9 cellular contexts compared by ENCODE assay signal in the genomic region with DNA sequence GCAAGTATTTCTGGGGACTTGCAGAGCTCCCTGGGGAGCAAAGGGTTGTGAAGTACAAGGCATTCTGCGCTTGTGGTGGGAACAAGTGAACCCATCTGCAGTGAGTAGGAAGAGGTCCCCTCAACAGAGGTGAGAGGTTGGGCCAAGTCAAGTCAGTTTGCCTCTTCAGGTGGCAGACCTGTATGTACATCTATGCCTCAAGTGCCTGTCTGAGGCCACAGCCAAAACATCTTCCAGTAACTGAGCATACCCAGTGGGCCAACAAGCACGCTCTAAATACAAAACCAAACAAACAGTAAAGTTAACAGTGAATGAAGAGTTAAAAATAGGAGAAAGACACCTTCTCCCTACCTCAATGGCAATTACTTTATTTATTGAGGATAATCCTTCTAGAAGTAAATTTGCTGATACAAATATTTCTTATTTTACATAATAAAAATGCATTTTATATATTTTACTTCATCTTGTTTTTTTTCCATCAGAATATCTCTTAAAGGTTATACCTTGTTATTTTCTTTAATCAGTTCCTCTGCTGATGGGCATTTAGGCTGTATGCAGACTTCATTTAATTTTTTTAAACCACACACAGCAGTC. TPM values are rescaled to one million over a fixed set of nuclear protein-coding genes. Genes with fewer than 3 reads are reported as not detected.
A peak's percentile ranks its signal among the peaks of the same experiment; 100 is the strongest.
DNase-seq lines count a peak whose midpoint lies in the region; ATAC-seq and TF ChIP-seq lines count a peak whose summit lies in the region.
"Had no signal": no experiment of that assay in that cellular context is flagged by ENCODE, and none has a peak within 500 bp of the region (broad histone marks: within the 10 kb centered on the region; RNA-seq: fewer than 3 reads in every experiment).

No MANE protein-coding gene starts in this region.

- H3K9me3 Mint-ChIP-seq in MCF 10A (ENCODE audit: unreplicated experiment) = no peaks in the 10 kb centered on the region
- no peaks in the 10 kb centered on the region for H3K9me3 Mint-ChIP-seq in immature natural killer cell

- peaks cover 21% of the 10 kb centered on the region for H3K4me1 ChIP-seq in mammary epithelial cell (ENCODE audit: insufficient read depth, low read length)
- peaks cover 64% of the 10 kb centered on the region for H3K4me1 ChIP-seq in OCI-LY7 (ENCODE audit: insufficient read depth, low read length, poor library complexity, severe bottlenecking)
- peaks cover 57 to 87% (median 68%) of the 10 kb centered on the region in 4 donors for H3K4me1 ChIP-seq in upper lobe of left lung

- BruUV-seq in MCF 10A (replicated peaks; lab: Mats Ljungman, UMichigan) = no TSS peak
- BruUV-seq in mammary epithelial cell (replicated peaks; lab: Mats Ljungman, UMichigan) = no TSS peak
- BruUV-seq in OCI-LY7 (replicated peaks; lab: Mats Ljungman, UMichigan) = TSS peak; percentile 83

- CTCF ChIA-PET in MCF 10A (lab: Yijun Ruan, JAX) = no interaction called here
- CTCF ChIA-PET in mammary epithelial cell (lab: Charles Lee; ENCODE audit: low non-redundant PET) = no interaction called here
- CTCF ChIA-PET in OCI-LY7 (lab: Charles Lee; ENCODE audit: unreplicated experiment) = no interaction called here

- H3K4me2 ChIP-seq in mammary epithelial cell (ENCODE audit: insufficient read depth, low read depth, low read length) (no peak overlapping the region), OCI-LY7 (ENCODE audit: low read length) (peak overlapping the region; percentile 79)

- no peaks in the 10 kb centered on the region for H3K9me2 ChIP-seq in OCI-LY7 (ENCODE audit: insufficient read depth, low read length)

- H3K27ac Mint-ChIP-seq in MCF 10A (ENCODE audit: low read depth, unreplicated experiment) = peak overlapping the region; percentile 66
- peak overlapping the region; percentile 94 to 99 (median 98) for H3K27ac Mint-ChIP-seq in immature natural killer cell

- no peaks in the 10 kb centered on the region for H3K27me3 Mint-ChIP-seq in MCF 10A (ENCODE audit: insufficient read depth, unreplicated experiment)
- peaks cover 0 to 29% (median 14%) of the 10 kb centered on the region in 3 donors for H3K27me3 Mint-ChIP-seq in immature natural killer cell (ENCODE audit: low read depth in 3 of 3)

- 42% methylated on average over 2 of the region's 2 CpGs for WGBS in mammary epithelial cell (ENCODE audit: low coverage, missing lambda C conversion rate)
- 59 to 65% methylated on average over 1 to 2 of the region's 2 CpGs for WGBS in upper lobe of left lung, 2 donors

- dilution Hi-C loops in mammary epithelial cell (cut with HindIII; ENCODE audit: low sequenced_read_pairs) = no loop called here

- H3K9me3 ChIP-seq in mammary epithelial cell (replicated peaks; ENCODE audit: insufficient read depth, low read length) (peaks cover 2% of the 10 kb centered on the region), OCI-LY7 (ENCODE audit: low read length) (no peaks in the 10 kb centered on the region), upper lobe of left lung (no peaks in the 10 kb centered on the region)

- no peak for TF ChIP-seq CTCF in MCF 10A (IDR thresholded peaks at IDR 0.05; ENCODE audit: unreplicated experiment)
- no peak for TF ChIP-seq CTCF in mammary epithelial cell (conservative IDR thresholded peaks at IDR 0.05 in 1 of 2, IDR thresholded peaks at IDR 0.05 in 1 of 2; ENCODE audit: extremely low read depth in 1 of 2, insufficient read depth in 1 of 2, low read depth in 1 of 2, low read length in 2 of 2)
- TF ChIP-seq CTCF in OCI-LY7 (conservative IDR thresholded peaks at IDR 0.05; ENCODE audit: low read length) = no peak
- TF ChIP-seq CTCF in upper lobe of left lung (IDR thresholded peaks at IDR 0.05) = peak in 1 of 6 experiments; percentile 1

- no peak overlapping the region for H3K27ac ChIP-seq in mammary epithelial cell (ENCODE audit: insufficient read depth, low read depth, low read length)
- H3K27ac ChIP-seq in OCI-LY7 (ENCODE audit: low read depth, low read length, poor library complexity, severe bottlenecking) = peak overlapping the region; percentile 82
- H3K27ac ChIP-seq in upper lobe of left lung = peak overlapping the region; percentile 95 to 98 (median 97)

- peaks cover 20% of the 10 kb centered on the region for H3K4me1 Mint-ChIP-seq in MCF 10A (ENCODE audit: insufficient read depth, unreplicated experiment)
- H3K4me1 Mint-ChIP-seq in immature natural killer cell = peaks cover 79 to 81% of the 10 kb centered on the region in 2 donors

- no peaks in the 10 kb centered on the region for H4K20me1 ChIP-seq in mammary epithelial cell (ENCODE audit: insufficient read depth, low read length)
- H4K20me1 ChIP-seq in OCI-LY7 (ENCODE audit: insufficient read depth, low read length) = no peaks in the 10 kb centered on the region

- no peak for ATAC-seq in upper lobe of left lung (ENCODE audit: low FRiP score in 2 of 2)

- H3K79me2 ChIP-seq in mammary epithelial cell (ENCODE audit: insufficient read depth, low read length) (no peaks in the 10 kb centered on the region), OCI-LY7 (ENCODE audit: insufficient read depth, low read depth, low read length) (peaks cover 67% of the 10 kb centered on the region)

- TF ChIP-seq POLR2A in upper lobe of left lung (IDR thresholded peaks at IDR 0.05) = no peak

- TF ChIP-seq EP300 in upper lobe of left lung (IDR thresholded peaks at IDR 0.05) = no peak

- intact Hi-C loops in MCF 10A (cut with micrococcal nuclease) (no loop called here), mammary epithelial cell (cut with micrococcal nuclease) (no loop called here), OCI-LY7 (cut with micrococcal nuclease; ENCODE audit: unreplicated experiment) (loop anchor here (5.0 kb wide), 1 partner anchor 729 kb away; a partner anchor contains a TSS)

- H3K4me3 ChIP-seq in mammary epithelial cell (replicated peaks in 1 of 3; ENCODE audit: insufficient read depth in 1 of 3, low read depth in 2 of 3, low read length in 3 of 3) (no peak overlapping the region), OCI-LY7 (ENCODE audit: low read depth, low read length, poor library complexity, severe bottlenecking) (peak overlapping the region; percentile 74), upper lobe of left lung (peak overlapping the region in 3 of 4 donors; percentile 64 to 80 (median 67))

- H3K36me3 ChIP-seq in mammary epithelial cell (ENCODE audit: insufficient read depth, low read length) (no peaks in the 10 kb centered on the region), OCI-LY7 (ENCODE audit: insufficient read depth, low read length) (peaks cover 16% of the 10 kb centered on the region), upper lobe of left lung (no peaks in the 10 kb centered on the region)

- no peaks in the 10 kb centered on the region for H3K27me3 ChIP-seq in mammary epithelial cell (ENCODE audit: insufficient read depth, low read length)
- H3K27me3 ChIP-seq in upper lobe of left lung = no peaks in the 10 kb centered on the region

- in situ Hi-C loops in mammary epithelial cell (cut with MboI; ENCODE audit: low sequenced_read_pairs in 2 of 2) = no loop called here

- no peak for DNase-seq in MCF 10A (ENCODE audit: unreplicated experiment)
- DNase-seq in mammary epithelial cell = no peak
- DNase-seq in OCI-LY7 (ENCODE audit: low spot score) = peak; percentile 49
- no peak for DNase-seq in immature natural killer cell
- DNase-seq in upper lobe of left lung = no peak
- no peak for DNase-seq in stimulated activated naive CD4-positive, alpha-beta T cell (lab: John Stamatoyannopoulos, UW)
- no peak for DNase-seq in NCI-H1105 (lab: John Stamatoyannopoulos, UW)
- DNase-seq in activated CD4-positive, CD25-positive, alpha-beta regulatory T cell treated with anti-CD3 and anti-CD28 coated beads, Interleukin-2, amount 50 U/mL, for 72 hours = no peak
- DNase-seq: DMS153 had no signal

- POLR2A ChIA-PET in MCF 10A (lab: Yijun Ruan, JAX) = no interaction called here
- POLR2A ChIA-PET in OCI-LY7 (lab: Charles Lee) = interaction anchor here (0.6 kb wide), 1 partner anchor 745 kb away, joined by 3 read pairs; no protein-coding TSS in a partner anchor

- H3K36me3 Mint-ChIP-seq in MCF 10A (ENCODE audit: insufficient read depth, unreplicated experiment) (peaks cover 6% of the 10 kb centered on the region), immature natural killer cell (peaks cover 0 to 4% (median 0%) of the 10 kb centered on the region in 3 donors)

- H2AFZ ChIP-seq in mammary epithelial cell (ENCODE audit: low read depth, low read length) (no peak overlapping the region), OCI-LY7 (ENCODE audit: low read length) (peak overlapping the region; percentile 82; the same call in 1 of the 2 replicates)

- H3K9ac ChIP-seq in mammary epithelial cell (ENCODE audit: insufficient read depth, low read length) = no peak overlapping the region

- H3K4me3 Mint-ChIP-seq in MCF 10A (ENCODE audit: unreplicated experiment) (no peak overlapping the region), immature natural killer cell (peak overlapping the region; percentile 90 to 99 (median 92))

RNA-seq across cellular contexts. Expression of a gene that starts 2.5 kb away (rescaled TPM):
- total RNA-seq in MCF 10A (2022) = not detected in 2 replicates
- total RNA-seq in mammary epithelial cell = 10 to 100 TPM in 1 of 2 donors, not detected in 1; 49.7 TPM
- polyA plus RNA-seq in mammary epithelial cell = 1.00 TPM
- 3.2 TPM for polyA minus RNA-seq in mammary epithelial cell
- 117 and 154 TPM in 2 replicates for total RNA-seq in OCI-LY7 (2014; rRNA removed; shearing (Covaris generic))
- 96.4 and 107 TPM in 2 replicates for total RNA-seq in OCI-LY7 (2022)
- polyA plus RNA-seq in immature natural killer cell = 100 to 1,000 TPM; 164 to 231 (median 178) TPM
- 100 to 1,000 TPM in 2 of 6 donors, 10 to 100 TPM in 4; 61.0 to 107 (median 77.5) TPM for total RNA-seq in upper lobe of left lung

Comparison
In these comparisons a context has a peak if more than half of its experiments do, and no peak if none do; other contexts are left out.
1. H3K4me3 ChIP-seq: peak in OCI-LY7 (single experiment) and upper lobe of left lung (3 of 4); none in mammary epithelial cell (0 of 3).